11 cellular contexts compared by ENCODE assay signal in genomic region chr15:77798151-77798550, GRCh38.
"Had no signal": no experiment of that assay in that cellular context is flagged by ENCODE, and none has a peak within 500 bp of the region (broad histone marks: within the 10 kb centered on the region; RNA-seq: fewer than 3 reads in every experiment).

No MANE protein-coding gene starts in this region.

- DNase-seq: activated CD4-positive, alpha-beta T cell treated with anti-CD3 and anti-CD28 coated beads, Interleukin-2, amount 50 U/mL, for 1 hour; activated CD8-positive, alpha-beta memory T cell treated with anti-CD3 and anti-CD28 coated beads for 24 hours; activated naive CD8-positive, alpha-beta T cell treated with anti-CD3 and anti-CD28 coated beads, Interleukin-2, amount 10 ng/mL, durations not matched to agents 7 days and 5 days; brain microvascular endothelial cell; gastrocnemius medialis; heart right ventricle; lower lobe of right lung; retina; tibial artery had no signal

- ATAC-seq: activated CD4-positive, CD25-positive, alpha-beta regulatory T cell treated with anti-CD3 and anti-CD28 coated beads, Interleukin-2, amount 50 U/mL, for 24 hours; gastrocnemius medialis; lower lobe of right lung; stimulated activated memory B cell treated with anti-CD40 and anti-IgM and Interleukin-4, amounts not matched to agents 10 μg/mL and 1 μg/mL and 100 μg/mL, for 72 hours had no signal
